8 cellular contexts compared by ENCODE assay signal in genomic region chr2:201118121-201118956, GRCh38. TPM values are rescaled to one million over a fixed set of nuclear protein-coding genes. Genes with fewer than 3 reads are reported as not detected.
DNase-seq lines count a peak whose midpoint lies in the region; ATAC-seq and TF ChIP-seq lines count a peak whose summit lies in the region.

No MANE protein-coding gene starts in this region.

- POLR2A ChIA-PET in A673 (lab: Charles Lee; ENCODE audit: low non-redundant PET) = no interaction called here

- H3K4me1 ChIP-seq in A673 (ENCODE audit: insufficient read depth, low read length, poor library complexity, severe bottlenecking) (peaks cover 23% of the 10 kb centered on the region), colonic mucosa (no peaks in the 10 kb centered on the region), left lung (peaks cover 19 to 50% of the 10 kb centered on the region in 2 donors)

- TF ChIP-seq CTCF in A673 (conservative IDR thresholded peaks at IDR 0.05; ENCODE audit: low read depth, low read length) (peak; percentile 59), colonic mucosa (IDR thresholded peaks at IDR 0.05) (peak; percentile 44), left lung (IDR thresholded peaks at IDR 0.05) (peak in 1 of 2 donors; percentile 22)

- H3K27me3 ChIP-seq in A673 (replicated peaks; ENCODE audit: insufficient read depth, low read depth, low read length, poor library complexity) = no peaks in the 10 kb centered on the region
- no peaks in the 10 kb centered on the region for H3K27me3 ChIP-seq in colonic mucosa
- no peaks in the 10 kb centered on the region for H3K27me3 ChIP-seq in left lung

- H3K27ac ChIP-seq in A673 (ENCODE audit: low read depth, low read length, poor library complexity, severe bottlenecking) = peak overlapping the region; percentile 98
- H3K27ac ChIP-seq in colonic mucosa = peak overlapping the region; percentile 100
- peak overlapping the region; percentile 99 to 100 for H3K27ac ChIP-seq in left lung

- TF ChIP-seq POLR2A in GM18505 (IDR thresholded peaks at IDR 0.05; ENCODE audit: borderline replicate concordance, extremely low read depth, insufficient read depth, insufficient read length) = peak; percentile 87

- DNase-seq in A673 (ENCODE audit: low spot score) = peak; percentile 91
- peak; percentile 88 for DNase-seq in NCI-H2171 treated with DMSO at 0.1 percent for 48 hours (lab: John Stamatoyannopoulos, UW)
- peak; percentile 88 to 89 for DNase-seq in activated CD4-positive, alpha-beta T cell treated with anti-CD3 and anti-CD28 coated beads for 4 hours
- DNase-seq in colonic mucosa = peak; percentile 93
- peak; percentile 92 to 94 for DNase-seq in left lung
- DNase-seq in stimulated activated CD4-positive, alpha-beta T cell treated with anti-CD3 and anti-CD28 coated beads, Interleukin-4, amount 100 ng/mL, for 48 hours (ENCODE audit: low read depth in 2 of 2) = peak; percentile 77 to 86

- H3K36me3 ChIP-seq in A673 (ENCODE audit: insufficient read depth, low read length, poor library complexity, severe bottlenecking) = no peaks in the 10 kb centered on the region
- H3K36me3 ChIP-seq in colonic mucosa = no peaks in the 10 kb centered on the region
- H3K36me3 ChIP-seq in left lung = peaks cover 0 to 3% of the 10 kb centered on the region in 2 donors

- peak overlapping the region; percentile 95 to 99 for H3K9ac ChIP-seq in colonic mucosa (ENCODE audit: low read depth in 2 of 2, low read length in 2 of 2)

- H3K9me3 ChIP-seq in A673 (ENCODE audit: low read depth, low read length, poor library complexity, severe bottlenecking) (no peaks in the 10 kb centered on the region), colonic mucosa (no peaks in the 10 kb centered on the region), left lung (no peaks in the 10 kb centered on the region)

- CTCF ChIA-PET in A673 (lab: Charles Lee) = interaction anchor here (0.6 to 1.5 kb wide), 3 partner anchors 40 to 212 kb away, joined by 3 to 5 read pairs (median 4); no protein-coding TSS in a partner anchor

- intact Hi-C loops in A673 (cut with micrococcal nuclease; ENCODE audit: unreplicated experiment) (loop anchor here (5.0 to 10.0 kb wide), 2 partner anchors 46 to 304 kb away; partner anchors contain the start of genes BZW1, HYCC2 and NDUFB3), colonic mucosa (cut with DNase I) (loop anchor here (5.0 kb wide), 2 partner anchors 34 to 46 kb away; partner anchors contain the start of genes HYCC2 and NDUFB3), left lung (cut with DNase I) (no loop called here)

- BruUV-seq in A673 (replicated peaks; lab: Mats Ljungman, UMichigan) = no TSS peak

- peak overlapping the region; percentile 76 for H3K4me3 ChIP-seq in A673 (ENCODE audit: low read depth, low read length, poor library complexity, severe bottlenecking)
- peak overlapping the region; percentile 93 for H3K4me3 ChIP-seq in colonic mucosa
- H3K4me3 ChIP-seq in left lung = peak overlapping the region; percentile 71 to 81

- ATAC-seq in GM18505 (IDR thresholded peaks at IDR 0.05; ENCODE audit: unreplicated experiment) (peak; percentile 39), HG02970 (IDR thresholded peaks at IDR 0.05; ENCODE audit: low FRiP score, unreplicated experiment) (peak; percentile 39), left lung (peak; percentile 56)

RNA-seq across cellular contexts. Expression of gene CFLAR, which starts 2.4 kb away (rescaled TPM):
- total RNA-seq in A673 (2021) (55.1 and 57.5 TPM in 2 replicates), colonic mucosa (100 to 1,000 TPM in 1 of 2 donors, 10 to 100 TPM in 1; 90.1 to 126 TPM), left lung (100 to 1,000 TPM; 278 to 327 TPM)

RNA-seq across cellular contexts. Expression of gene NDUFB3, which starts 46.5 kb away (rescaled TPM):
- 119 and 120 TPM in 2 replicates for total RNA-seq in A673 (2021)
- total RNA-seq in colonic mucosa = 100 to 1,000 TPM; 159 to 199 TPM
- total RNA-seq in left lung = 10 to 100 TPM; 92.1 to 92.9 TPM

RNA-seq across cellular contexts. Expression of gene HYCC2, which starts 46.9 kb away (rescaled TPM):
- total RNA-seq in A673 (2021) (15.5 and 18.4 TPM in 2 replicates), colonic mucosa (10 to 100 TPM; 23.9 to 52.6 TPM), left lung (10 to 100 TPM; 24.2 to 37.9 TPM)

Comparison
In these comparisons a context has a peak if more than half of its experiments do, and no peak if none do; other contexts are left out.
1. Peak in every context shown above with its lines: DNase-seq, ATAC-seq, H3K4me3 ChIP-seq and H3K27ac ChIP-seq.
2. intact Hi-C loops: an anchor here in A673 (5.0 to 10.0 kb wide) and colonic mucosa (5.0 kb wide); none called in left lung.